9 cellular contexts compared by ENCODE assay signal in the genomic region with DNA sequence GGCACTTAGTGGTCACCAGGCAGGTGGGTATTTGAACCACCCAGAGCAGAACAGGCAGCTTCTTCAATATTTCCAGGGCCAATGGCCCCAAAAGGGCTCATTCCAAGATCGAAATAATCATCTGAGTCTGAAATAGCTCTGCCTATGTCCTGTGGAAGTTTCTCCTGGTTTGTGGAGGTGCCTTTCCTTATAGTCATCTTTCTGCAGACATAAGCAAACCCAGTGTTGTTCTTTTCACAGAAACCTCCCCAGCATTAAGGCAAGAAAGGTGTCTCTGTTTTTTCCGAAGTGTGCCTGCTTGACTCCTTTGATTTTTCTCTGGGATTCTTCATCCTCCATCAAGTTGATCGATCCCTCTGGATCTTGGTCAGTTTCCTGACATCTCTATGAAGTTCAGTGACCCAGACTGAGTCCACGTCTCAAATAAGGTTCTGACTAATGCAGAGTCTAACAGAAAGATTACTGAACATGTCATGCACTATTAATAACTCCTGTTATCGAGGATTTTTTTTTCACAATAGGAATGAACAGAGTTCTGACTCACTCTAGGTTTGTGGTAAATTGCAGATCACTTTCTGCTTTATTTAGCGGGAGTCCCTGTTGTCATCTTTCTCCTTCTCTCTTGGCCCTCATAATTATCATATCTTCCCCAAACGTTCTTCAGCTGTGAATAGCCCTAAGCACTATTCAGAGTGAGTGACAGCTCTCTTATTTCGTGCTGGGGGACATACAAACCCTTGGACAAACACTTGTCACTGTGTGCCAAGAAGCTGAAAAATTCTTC. TPM values are rescaled to one million over a fixed set of nuclear protein-coding genes. Genes with fewer than 3 reads are reported as not detected.
A peak's percentile ranks its signal among the peaks of the same experiment; 100 is the strongest.
DNase-seq lines count a peak whose midpoint lies in the region; FAIRE-seq and TF ChIP-seq lines count a peak whose summit lies in the region.
"Had no signal": no experiment of that assay in that cellular context is flagged by ENCODE, and none has a peak within 500 bp of the region (broad histone marks: within the 10 kb centered on the region; RNA-seq: fewer than 3 reads in every experiment).

No MANE protein-coding gene starts in this region.

- CTCF ChIA-PET in OCI-LY7 (lab: Charles Lee; ENCODE audit: unreplicated experiment): no interaction called here

- H3K36me3 ChIP-seq in OCI-LY7 (ENCODE audit: insufficient read depth, low read length): peaks cover 2% of the 10 kb centered on the region; the same call in 1 of the 2 replicates
- H3K36me3 ChIP-seq in parathyroid adenoma (ENCODE audit: control insufficient read depth, insufficient read depth, low read length): no peaks in the 10 kb centered on the region

- H3K27me3 ChIP-seq in parathyroid adenoma (ENCODE audit: control insufficient read depth, insufficient read depth, low read length): no peaks in the 10 kb centered on the region

- no peak overlapping the region for H3K27ac ChIP-seq in OCI-LY7 (ENCODE audit: low read depth, low read length, poor library complexity, severe bottlenecking)
- H3K27ac ChIP-seq in parathyroid adenoma: peak overlapping the region; percentile 84

- TF ChIP-seq CTCF in OCI-LY7 (conservative IDR thresholded peaks at IDR 0.05; ENCODE audit: low read length) (no peak), endothelial cell (IDR thresholded peaks at IDR 0.05; ENCODE audit: unreplicated experiment) (no peak), parathyroid adenoma (IDR thresholded peaks at IDR 0.05) (no peak)

- H3K9ac ChIP-seq in parathyroid adenoma: no peak overlapping the region

- peak; percentile 58 for FAIRE-seq in GM12892 (lab: Jason Lieb, UNC)

- intact Hi-C loops in OCI-LY7 (cut with micrococcal nuclease; ENCODE audit: unreplicated experiment): loop anchor here (5.0 kb wide), 1 partner anchor 152 kb away; no protein-coding TSS in a partner anchor

- H3K9me2 ChIP-seq in OCI-LY7 (ENCODE audit: insufficient read depth, low read length): no peaks in the 10 kb centered on the region

- H3K4me1 ChIP-seq in OCI-LY7 (ENCODE audit: insufficient read depth, low read length, poor library complexity, severe bottlenecking): peaks cover 37% of the 10 kb centered on the region
- peaks cover 17% of the 10 kb centered on the region for H3K4me1 ChIP-seq in parathyroid adenoma

- H3K9me3 Mint-ChIP-seq in endothelial cell (ENCODE audit: unreplicated experiment): no peaks in the 10 kb centered on the region
- H3K9me3 Mint-ChIP-seq: T-helper 1 cell treated with Interleukin-12 subunit alpha and Interleukin-12 subunit beta and Interleukin-4 antibody, amounts not matched to agents 30 μg/mL and 1 μg/mL, for 36 hours had no signal

- peak overlapping the region; percentile 85 for H3K4me2 ChIP-seq in OCI-LY7 (ENCODE audit: low read length)
- H3K4me2 ChIP-seq in parathyroid adenoma (ENCODE audit: low read length): peak overlapping the region; percentile 90

- peaks cover 43% of the 10 kb centered on the region for H3K4me1 Mint-ChIP-seq in endothelial cell (ENCODE audit: unreplicated experiment)

- BruUV-seq in OCI-LY7 (replicated peaks; lab: Mats Ljungman, UMichigan): no TSS peak

- H3K79me2 ChIP-seq in OCI-LY7 (ENCODE audit: insufficient read depth, low read depth, low read length) (peaks cover 33% of the 10 kb centered on the region), parathyroid adenoma (peaks cover 17% of the 10 kb centered on the region)

- peaks cover 3% of the 10 kb centered on the region for H3K27me3 Mint-ChIP-seq in endothelial cell (ENCODE audit: unreplicated experiment)

- H3K9me3 ChIP-seq in OCI-LY7 (ENCODE audit: low read length) (no peaks in the 10 kb centered on the region), parathyroid adenoma (ENCODE audit: control insufficient read depth, low read length) (no peaks in the 10 kb centered on the region)

- H3K36me3 Mint-ChIP-seq in endothelial cell (ENCODE audit: low read depth, unreplicated experiment): peaks cover 6% of the 10 kb centered on the region

- TF ChIP-seq POLR2A in GM12892 (IDR thresholded peaks at IDR 0.05; ENCODE audit: low read depth, low read length): no peak

- no peaks in the 10 kb centered on the region for H4K20me1 ChIP-seq in OCI-LY7 (ENCODE audit: insufficient read depth, low read length)

- H3K4me3 ChIP-seq in OCI-LY7 (ENCODE audit: low read depth, low read length, poor library complexity, severe bottlenecking) (peak overlapping the region; percentile 91), parathyroid adenoma (ENCODE audit: low read depth, low read length) (peak overlapping the region; percentile 92)

- DNase-seq in GM12892 (ENCODE audit: insufficient read length) (no peak), OCI-LY7 (ENCODE audit: low spot score) (no peak), endothelial cell (ENCODE audit: low spot score) (no peak), NCI-H1048 (lab: John Stamatoyannopoulos, UW) (no peak), NCI-H1417 (lab: John Stamatoyannopoulos, UW) (no peak)
- no peak for DNase-seq in activated CD8-positive, alpha-beta memory T cell treated with anti-CD3 and anti-CD28 coated beads, Interleukin-2, amount 50 U/mL, for 4 hours
- no peak for DNase-seq in activated CD8-positive, alpha-beta memory T cell treated with anti-CD3 and anti-CD28 coated beads, Interleukin-2, amount 50 U/mL, for 48 hours

- H3K27ac Mint-ChIP-seq in endothelial cell (ENCODE audit: unreplicated experiment): no peak overlapping the region

- POLR2A ChIA-PET in OCI-LY7 (lab: Charles Lee): no interaction called here

- peak overlapping the region; percentile 6 for H3K4me3 Mint-ChIP-seq in endothelial cell (ENCODE audit: unreplicated experiment)

- no peak overlapping the region for H2AFZ ChIP-seq in OCI-LY7 (ENCODE audit: low read length)
- H2AFZ ChIP-seq in parathyroid adenoma: no peak overlapping the region

RNA-seq across cellular contexts. Expression of a gene that starts 1.5 kb away (rescaled TPM):
- polyA plus RNA-seq in GM12892 (2012; ENCODE audit: missing spikeins): not detected
- not detected in 2 replicates for total RNA-seq in OCI-LY7 (2014; rRNA removed; shearing (Covaris generic))
- total RNA-seq in OCI-LY7 (2022): not detected in 2 replicates
- total RNA-seq in endothelial cell (ENCODE audit: unreplicated experiment): not detected

RNA-seq across cellular contexts. Expression of a gene that starts 1.7 kb away (rescaled TPM):
- 41.1 TPM for polyA plus RNA-seq in GM12892 (2012; ENCODE audit: missing spikeins)
- total RNA-seq in OCI-LY7 (2014; rRNA removed; shearing (Covaris generic)): 62.2 and 62.6 TPM in 2 replicates
- 61.3 and 65.9 TPM in 2 replicates for total RNA-seq in OCI-LY7 (2022)
- 49.3 TPM for total RNA-seq in endothelial cell (ENCODE audit: unreplicated experiment)

RNA-seq across cellular contexts. Expression of a gene that starts 10.6 kb away (rescaled TPM):
- 8.6 TPM for polyA plus RNA-seq in GM12892 (2012; ENCODE audit: missing spikeins)
- 24.1 and 29.4 TPM in 2 replicates for total RNA-seq in OCI-LY7 (2014; rRNA removed; shearing (Covaris generic))
- total RNA-seq in OCI-LY7 (2022) (39.2 and 44.6 TPM in 2 replicates), endothelial cell (ENCODE audit: unreplicated experiment) (9.0 TPM)

RNA-seq across cellular contexts. Expression of a gene that starts 33.7 kb away (rescaled TPM):
- polyA plus RNA-seq in GM12892 (2012; ENCODE audit: missing spikeins): not detected
- 0.15 and 0.57 TPM in 2 replicates for total RNA-seq in OCI-LY7 (2014; rRNA removed; shearing (Covaris generic))
- total RNA-seq in OCI-LY7 (2022) (0.15 and 0.17 TPM in 2 replicates), endothelial cell (ENCODE audit: unreplicated experiment) (not detected)

RNA-seq across cellular contexts. Expression of a gene that starts 51.5 kb away (rescaled TPM):
- polyA plus RNA-seq in GM12892 (2012; ENCODE audit: missing spikeins): 70.5 TPM
- total RNA-seq in OCI-LY7 (2014; rRNA removed; shearing (Covaris generic)): 149 and 150 TPM in 2 replicates
- total RNA-seq in OCI-LY7 (2022): 140 and 150 TPM in 2 replicates
- 132 TPM for total RNA-seq in endothelial cell (ENCODE audit: unreplicated experiment)
